17 cellular contexts compared by ENCODE assay signal in the genomic region with DNA sequence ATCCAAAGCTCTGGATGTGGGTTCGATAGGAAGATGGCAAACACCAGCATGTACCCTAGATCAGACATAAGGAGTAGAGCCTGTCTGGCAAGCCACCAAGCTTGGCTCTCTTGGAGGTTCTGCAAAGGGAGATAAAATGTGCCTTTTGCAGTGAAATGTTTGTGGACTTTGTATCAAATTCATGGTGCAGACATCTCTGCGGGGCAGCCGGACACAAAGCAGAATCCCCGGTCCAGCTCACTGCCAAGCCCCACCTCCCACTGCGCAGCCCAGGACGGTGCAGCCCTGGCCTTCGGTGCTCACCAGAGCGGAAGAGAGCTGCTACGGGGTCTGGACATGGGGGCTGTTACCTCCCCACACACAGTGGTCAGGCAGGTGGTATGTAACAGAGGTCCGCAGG.
DNase-seq lines count a peak whose midpoint lies in the region; ATAC-seq and TF ChIP-seq lines count a peak whose summit lies in the region.
"Had no signal": no experiment of that assay in that cellular context is flagged by ENCODE, and none has a peak within 500 bp of the region (broad histone marks: within the 10 kb centered on the region; RNA-seq: fewer than 3 reads in every experiment).

No MANE protein-coding gene starts in this region.

- peak; percentile 53 for DNase-seq in activated CD8-positive, alpha-beta memory T cell treated with anti-CD3 and anti-CD28 coated beads for 24 hours
- no peak for DNase-seq in activated CD8-positive, alpha-beta memory T cell treated with anti-CD3 and anti-CD28 coated beads, Interleukin-2, amount 50 U/mL, for 48 hours
- DNase-seq in WERI-Rb-1 (no peak), left kidney (ENCODE audit: low read depth, low spot score) (peak; percentile 79), testis (peak; percentile 88), glomerular visceral epithelial cell (ENCODE audit: extremely low spot score) (no peak), RWPE1 (ENCODE audit: low spot score) (no peak)
- DNase-seq: 8988T, Caco-2, NCI-H1048, NCI-H2107, NCI-H226, NCI-H526 had no signal

- POLR2A ChIA-PET in RWPE1 (lab: Yijun Ruan, JAX; ENCODE audit: low non-redundant PET) = no interaction called here

- TF ChIP-seq CTCF in WERI-Rb-1 (IDR thresholded peaks at IDR 0.05; ENCODE audit: low read depth, low read length) (no peak), testis (IDR thresholded peaks at IDR 0.05) (no peak), RWPE1 (conservative IDR thresholded peaks at IDR 0.05; ENCODE audit: low read depth) (no peak)

- H3K9me3 ChIP-seq in WERI-Rb-1 (ENCODE audit: severe bottlenecking) = peaks cover 3% of the 10 kb centered on the region
- no peaks in the 10 kb centered on the region for H3K9me3 ChIP-seq in testis
- H3K9me3 ChIP-seq: Caco-2 had no signal

- intact Hi-C loops in testis (cut with DNase I; ENCODE audit: low total_unique reads) = no loop called here

- ATAC-seq in GM18873 (IDR thresholded peaks at IDR 0.05; ENCODE audit: low FRiP score, unreplicated experiment) = no peak
- ATAC-seq: HCT116 had no signal

- H3K4me3 ChIP-seq in WERI-Rb-1 (ENCODE audit: low read depth, low read length) (no peak overlapping the region), testis (no peak overlapping the region)
- H3K4me3 ChIP-seq: SK-N-MC had no signal

- peaks cover 17% of the 10 kb centered on the region for H3K4me1 ChIP-seq in testis
- H3K4me1 ChIP-seq: Caco-2 had no signal

- H3K27me3 ChIP-seq in WERI-Rb-1 (ENCODE audit: insufficient read depth, low read depth, severe bottlenecking) (no peaks in the 10 kb centered on the region), testis (no peaks in the 10 kb centered on the region)

- no peaks in the 10 kb centered on the region for H3K36me3 ChIP-seq in WERI-Rb-1
- H3K36me3 ChIP-seq in testis (ENCODE audit: low read depth, missing control alignments) = no peaks in the 10 kb centered on the region

- 36 to 62% methylated on average over 6 to 10 of the region's 10 CpGs for WGBS in testis, 2 donors

- no peak for TF ChIP-seq POLR2A in testis (IDR thresholded peaks at IDR 0.05)

- H3K27ac ChIP-seq in WERI-Rb-1 (peak overlapping the region; percentile 30), testis (no peak overlapping the region), RWPE1 (no peak overlapping the region)
- H3K27ac ChIP-seq: C4-2B, SK-N-MC had no signal

- CTCF ChIA-PET in RWPE1 (lab: Yijun Ruan, JAX) = no interaction called here

Comparison
In these comparisons a context has a peak if more than half of its experiments do, and no peak if none do; other contexts are left out.
1. DNase-seq: peak in activated CD8-positive, alpha-beta memory T cell treated with anti-CD3 and anti-CD28 coated beads for 24 hours (single experiment), left kidney (single experiment) and testis (single experiment); none in activated CD8-positive, alpha-beta memory T cell treated with anti-CD3 and anti-CD28 coated beads, Interleukin-2, amount 50 U/mL, for 48 hours (single experiment), WERI-Rb-1 (single experiment), glomerular visceral epithelial cell (single experiment) and RWPE1 (single experiment).